1 cellular context compared by ENCODE assay signal in genomic region chr11:134331565-134332188, GRCh38.
TF ChIP-seq lines count a peak whose summit lies in the region.

Gene GLB1L2 (plus strand): TSS chr11:134331988. CDS start chr11:134332062, 74 bp downstream.

TF ChIP-seq in K562, 482 proteins besides CTCF, POLR2A, EP300 and RAD21 (continued from another document):
- TF ChIP-seq ZBTB40 (IDR thresholded peaks at IDR 0.05) (no peak), ZBTB40 (CRISPR knock-in tag; IDR thresholded peaks at IDR 0.05) (peak; percentile 66; the same call in 1 of the 2 replicates), SP2 (IDR thresholded peaks at IDR 0.05; ENCODE audit: extremely low read depth, low read depth, low read length, poor library complexity, severe bottlenecking) (no peak), ETV5 (CRISPR knock-in tag; IDR thresholded peaks at IDR 0.05; ENCODE audit: low read depth) (0 out of 2 replicates have a peak, but pooled peaks have one; percentile 47), NFXL1 (CRISPR knock-in tag; IDR thresholded peaks at IDR 0.05) (no peak), DEAF1 (CRISPR knock-in tag; IDR thresholded peaks at IDR 0.05) (no peak), NRF1 (conservative IDR thresholded peaks at IDR 0.05 in 1 of 2, IDR thresholded peaks at IDR 0.05 in 1 of 2) (peak; percentile 29 to 34; a peak in 3 of 4 replicates), MXD1 (CRISPR knock-in tag; IDR thresholded peaks at IDR 0.05; ENCODE audit: borderline replicate concordance, poor library complexity, severe bottlenecking) (no peak), TBP (optimal IDR thresholded peaks at IDR 0.05; ENCODE audit: low read depth, low read length) (no peak), STAT6 (CRISPR knock-in tag; IDR thresholded peaks at IDR 0.05) (no peak), ZNF282 (CRISPR knock-in tag; IDR thresholded peaks at IDR 0.05) (peak; percentile 86; the same call in 1 of the 2 replicates), SMARCB1 (IDR thresholded peaks at IDR 0.05; ENCODE audit: insufficient read length, low read depth) (no peak), FOXJ3 (CRISPR knock-in tag; IDR thresholded peaks at IDR 0.05) (no peak), ZNF79 (CRISPR knock-in tag; IDR thresholded peaks at IDR 0.05; ENCODE audit: low read depth) (no peak), RB1 (IDR thresholded peaks at IDR 0.05; ENCODE audit: low read depth) (peak; percentile 84), CCAR2 (IDR thresholded peaks at IDR 0.05; ENCODE audit: low read depth, low read length) (no peak), DMBX1 (CRISPR knock-in tag; IDR thresholded peaks at IDR 0.05; ENCODE audit: borderline replicate concordance) (0 out of 2 replicates have a peak, but pooled peaks have one; percentile 35), MAFG (tag; conservative IDR thresholded peaks at IDR 0.05) (no peak), BRD4 (IDR thresholded peaks at IDR 0.05) (no peak), MAFF (IDR thresholded peaks at IDR 0.05; ENCODE audit: low read length) (no peak), NR2F6 (CRISPR knock-in tag; IDR thresholded peaks at IDR 0.05) (no peak), BMI1 (IDR thresholded peaks at IDR 0.05; ENCODE audit: low read length) (peak; percentile 52; the same call in 1 of the 2 replicates), SAFB2 (IDR thresholded peaks at IDR 0.05; ENCODE audit: borderline replicate concordance, low read depth, low read length, severe bottlenecking) (no peak), DIDO1 (tag; IDR thresholded peaks at IDR 0.05; ENCODE audit: low read depth) (no peak), FUS (optimal IDR thresholded peaks at IDR 0.05; ENCODE audit: low read depth, low read length) (no peak), RNF2 (IDR thresholded peaks at IDR 0.05) (0 out of 2 replicates have a peak, but pooled peaks have one; percentile 32), ARID1B (IDR thresholded peaks at IDR 0.05) (no peak), CBFB (CRISPR knock-in tag; IDR thresholded peaks at IDR 0.05) (no peak), TEAD1 (CRISPR knock-in tag; IDR thresholded peaks at IDR 0.05) (peak in 1 of 2 experiments; percentile 80; a peak in 1 of 4 replicates), ZEB2 (IDR thresholded peaks at IDR 0.05) (no peak), FOSL1 (tag; conservative IDR thresholded peaks at IDR 0.05) (no peak), GABPB1 (CRISPR knock-in tag; IDR thresholded peaks at IDR 0.05) (no peak; the same call in 1 of the 2 replicates), BRD9 (IDR thresholded peaks at IDR 0.05; ENCODE audit: low read depth, partially characterized antibody) (no peak), RNF219 (CRISPR knock-in tag; IDR thresholded peaks at IDR 0.05) (no peak), ARID3A (IDR thresholded peaks at IDR 0.05; ENCODE audit: borderline replicate concordance, low read depth, low read length) (no peak)
